17 cellular contexts compared by ENCODE assay signal in genomic region chr22:41429232-41429945, GRCh38. TPM values are rescaled to one million over a fixed set of nuclear protein-coding genes. Genes with fewer than 3 reads are reported as not detected.
DNase-seq lines count a peak whose midpoint lies in the region; ATAC-seq and TF ChIP-seq lines count a peak whose summit lies in the region.
"Had no signal": no experiment of that assay in that cellular context is flagged by ENCODE, and none has a peak within 500 bp of the region (broad histone marks: within the 10 kb centered on the region; RNA-seq: fewer than 3 reads in every experiment).

No MANE protein-coding gene starts in this region.

- no peak for TF ChIP-seq EP300 in esophagus muscularis mucosa (IDR thresholded peaks at IDR 0.05)

- peak; percentile 40 for DNase-seq in H7
- DNase-seq in RWPE1 (ENCODE audit: low spot score), result no peak
- no peak for DNase-seq in esophagus muscularis mucosa (ENCODE audit: extremely low spot score)
- DNase-seq in lower lobe of right lung, result no peak
- DNase-seq in activated T-cell treated with anti-CD3 and anti-CD28 coated beads, Interleukin-2, amount 50 U/mL, for 1 hour, result no peak
- DNase-seq: activated CD4-positive, alpha-beta memory T cell treated with anti-CD3 and anti-CD28 coated beads for 36 hours; activated naive CD8-positive, alpha-beta T cell treated with anti-CD3 and anti-CD28 coated beads, Interleukin-2, amount 10 ng/mL, durations not matched to agents 7 days and 5 days; activated T-cell treated with anti-CD3 and anti-CD28 coated beads, Interleukin-2, amount 50 U/mL, for 72 hours; effector memory CD8-positive, alpha-beta T cell; hippocampal formation; left cardiac atrium; NCI-H1694; NCI-H524; tibial artery had no signal

- ATAC-seq in GM21619 (IDR thresholded peaks at IDR 0.05; ENCODE audit: unreplicated experiment), result no peak
- no peak for ATAC-seq in lower lobe of right lung
- ATAC-seq: activated T-cell treated with anti-CD3 and anti-CD28 coated beads, Interleukin-2, amount 50 U/mL, for 72 hours; effector memory CD8-positive, alpha-beta T cell; left cardiac atrium had no signal

- intact Hi-C loops in esophagus muscularis mucosa (cut with DNase I), result no loop called here
- intact Hi-C loops in lower lobe of right lung (cut with DNase I), result no loop called here

- peaks cover 1% of the 10 kb centered on the region for H3K36me3 ChIP-seq in H7 (replicated peaks; ENCODE audit: control insufficient read depth, insufficient read depth, low read length)
- H3K36me3 ChIP-seq in esophagus muscularis mucosa, result peaks cover 0 to 75% (median 67%) of the 10 kb centered on the region in 4 donors
- H3K36me3 ChIP-seq in subcutaneous abdominal adipose tissue (ENCODE audit: control insufficient read depth in 5 of 5, insufficient read depth in 5 of 5, low read length in 5 of 5), result peaks cover 0 to 54% (median 26%) of the 10 kb centered on the region in 5 donors
- H3K36me3 ChIP-seq in lower lobe of right lung, result peaks cover 72% of the 10 kb centered on the region

- POLR2A ChIA-PET in RWPE1 (lab: Yijun Ruan, JAX; ENCODE audit: low non-redundant PET), result no interaction called here

- TF ChIP-seq CTCF in RWPE1 (conservative IDR thresholded peaks at IDR 0.05; ENCODE audit: low read depth) (no peak), esophagus muscularis mucosa (IDR thresholded peaks at IDR 0.05) (no peak), lower lobe of right lung (IDR thresholded peaks at IDR 0.05) (no peak)

- TF ChIP-seq POLR2A in esophagus muscularis mucosa (IDR thresholded peaks at IDR 0.05; ENCODE audit: low read depth), result no peak

- H3K27me3 ChIP-seq in H7 (ENCODE audit: control insufficient read depth, insufficient read depth, low read length), result no peaks in the 10 kb centered on the region
- H3K27me3 ChIP-seq in esophagus muscularis mucosa, result no peaks in the 10 kb centered on the region
- H3K27me3 ChIP-seq in subcutaneous abdominal adipose tissue (ENCODE audit: control insufficient read depth in 5 of 5, insufficient read depth in 4 of 5, low read length in 5 of 5), result no peaks in the 10 kb centered on the region
- H3K27me3 ChIP-seq in lower lobe of right lung (ENCODE audit: low read depth), result no peaks in the 10 kb centered on the region
- H3K27me3 ChIP-seq: tibial artery had no signal

- no peak overlapping the region for H3K9ac ChIP-seq in subcutaneous abdominal adipose tissue (ENCODE audit: low read length in 5 of 5)

- peaks cover 11 to 30% (median 26%) of the 10 kb centered on the region in 4 donors for H3K4me1 ChIP-seq in esophagus muscularis mucosa
- peaks cover 0 to 24% (median 13%) of the 10 kb centered on the region in 5 donors for H3K4me1 ChIP-seq in subcutaneous abdominal adipose tissue (ENCODE audit: control insufficient read depth in 5 of 5, insufficient read depth in 5 of 5, low read length in 5 of 5)
- H3K4me1 ChIP-seq in lower lobe of right lung, result peaks cover 9% of the 10 kb centered on the region

- H3K27ac ChIP-seq in RWPE1 (peak overlapping the region; percentile 44; the same call in 1 of the 2 replicates), esophagus muscularis mucosa (replicated peaks in 1 of 4) (peak overlapping the region in 3 of 4 donors; percentile 31 to 35 (median 33)), subcutaneous abdominal adipose tissue (ENCODE audit: low read depth, low read length) (peak overlapping the region; percentile 6), lower lobe of right lung (no peak overlapping the region)
- H3K27ac ChIP-seq: skin epidermis had no signal

- CTCF ChIA-PET in RWPE1 (lab: Yijun Ruan, JAX), result interaction anchor here (1.5 kb wide), 1 partner anchor 25 kb away, joined by 5 read pairs; no protein-coding TSS in a partner anchor

- no peaks in the 10 kb centered on the region for H3K9me3 ChIP-seq in esophagus muscularis mucosa
- H3K9me3 ChIP-seq in subcutaneous abdominal adipose tissue (ENCODE audit: control insufficient read depth in 5 of 5, low read length in 5 of 5), result no peaks in the 10 kb centered on the region
- no peaks in the 10 kb centered on the region for H3K9me3 ChIP-seq in lower lobe of right lung
- H3K9me3 ChIP-seq: tibial artery had no signal

- WGBS in esophagus muscularis mucosa, result 91% methylated on average over 12 of the region's 13 CpGs

- no peak overlapping the region for H3K4me3 ChIP-seq in H7 (ENCODE audit: insufficient read depth, low read depth, low read length)
- H3K4me3 ChIP-seq in esophagus muscularis mucosa, result no peak overlapping the region
- H3K4me3 ChIP-seq in subcutaneous abdominal adipose tissue (ENCODE audit: low read depth in 1 of 5, low read length in 5 of 5), result no peak overlapping the region
- no peak overlapping the region for H3K4me3 ChIP-seq in lower lobe of right lung
- H3K4me3 ChIP-seq: skin epidermis, tibial artery had no signal

RNA-seq across cellular contexts. Expression of gene TOB2, which starts 17.2 kb away (rescaled TPM):
- total RNA-seq in H7 (2014; rRNA removed; shearing (Covaris generic)), result 31.7 and 33.1 TPM in 2 replicates
- total RNA-seq in esophagus muscularis mucosa (100 to 1,000 TPM in 1 of 4 donors, 10 to 100 TPM in 3; 56.2 to 100 (median 93.0) TPM), lower lobe of right lung (49.0 TPM)

RNA-seq across cellular contexts. Expression of gene PHF5A, which starts 39.1 kb away (rescaled TPM):
- 111 and 115 TPM in 2 replicates for total RNA-seq in H7 (2014; rRNA removed; shearing (Covaris generic))
- 10 to 100 TPM; 36.5 to 46.1 (median 42.2) TPM for total RNA-seq in esophagus muscularis mucosa
- total RNA-seq in lower lobe of right lung, result 31.1 TPM

RNA-seq across cellular contexts. Expression of gene ACO2, which starts 39.5 kb away (rescaled TPM):
- total RNA-seq in H7 (2014; rRNA removed; shearing (Covaris generic)), result 101 and 103 TPM in 2 replicates
- total RNA-seq in esophagus muscularis mucosa, result 100 to 1,000 TPM; 141 to 214 (median 166) TPM
- total RNA-seq in lower lobe of right lung, result 77.7 TPM

RNA-seq across cellular contexts. Expression of gene TEF, which starts 47.6 kb away (rescaled TPM):
- total RNA-seq in H7 (2014; rRNA removed; shearing (Covaris generic)), result 4.8 and 12.7 TPM in 2 replicates
- total RNA-seq in esophagus muscularis mucosa, result 10 to 100 TPM; 19.5 to 47.8 (median 36.6) TPM
- 29.7 TPM for total RNA-seq in lower lobe of right lung
